ENCODE assay signal across 1 cellular context in genomic region chr6:125791151-125791819, GRCh38.
A peak's percentile ranks its signal among the peaks of the same experiment; 100 is the strongest.
TF ChIP-seq lines count a peak whose summit lies in the region.

No MANE protein-coding gene starts in this region.

TF ChIP-seq in HepG2, 621 proteins besides CTCF, POLR2A, EP300 and RAD21 (continued from another document and continues in another):
- peak; percentile 24 to 72; a peak in 3 of 4 replicates for TF ChIP-seq HMGXB4 (CRISPR knock-in tag; IDR thresholded peaks at IDR 0.05; ENCODE audit: borderline replicate concordance in 1 of 2, low read depth in 1 of 2)
- TF ChIP-seq ZNF12 (CRISPR knock-in tag; IDR thresholded peaks at IDR 0.05), result no peak
- no peak for TF ChIP-seq HNF4G (IDR thresholded peaks at IDR 0.05; ENCODE audit: borderline replicate concordance, low read depth, low read length)
- no peak for TF ChIP-seq HNF4G (CRISPR knock-in tag; IDR thresholded peaks at IDR 0.05; ENCODE audit: borderline replicate concordance, low read depth)
- TF ChIP-seq CSRNP2 (CRISPR knock-in tag; conservative IDR thresholded peaks at IDR 0.05; ENCODE audit: low read depth), result no peak
- TF ChIP-seq SOX6 (IDR thresholded peaks at IDR 0.05), result no peak
- peak; percentile 35; the same call in 1 of the 2 replicates for TF ChIP-seq SOX6 (CRISPR knock-in tag; IDR thresholded peaks at IDR 0.05)
- 0 out of 2 replicates have a peak, but pooled peaks have one; percentile 18 for TF ChIP-seq MEF2D (CRISPR knock-in tag; IDR thresholded peaks at IDR 0.05)
- no peak for TF ChIP-seq HOMEZ (CRISPR knock-in tag; IDR thresholded peaks at IDR 0.05; ENCODE audit: low read depth)
- TF ChIP-seq ZNF572 (CRISPR knock-in tag; IDR thresholded peaks at IDR 0.05), result peak; percentile 61; the same call in 1 of the 2 replicates
- TF ChIP-seq ELF4 (CRISPR knock-in tag; IDR thresholded peaks at IDR 0.05; ENCODE audit: borderline replicate concordance), result no peak
- TF ChIP-seq MLX (CRISPR knock-in tag; IDR thresholded peaks at IDR 0.05), result no peak
- TF ChIP-seq ZNF713 (CRISPR knock-in tag; IDR thresholded peaks at IDR 0.05), result no peak
- TF ChIP-seq ZBTB42 (CRISPR knock-in tag; IDR thresholded peaks at IDR 0.05), result 0 out of 2 replicates have a peak, but pooled peaks have one; percentile 21
- TF ChIP-seq TAF1 (CRISPR knock-in tag; IDR thresholded peaks at IDR 0.05), result no peak
- peak; percentile 19; the same call in 1 of the 2 replicates for TF ChIP-seq SP5 (CRISPR knock-in tag; IDR thresholded peaks at IDR 0.05; ENCODE audit: borderline replicate concordance, low read depth)
- TF ChIP-seq ZBED4 (CRISPR knock-in tag; IDR thresholded peaks at IDR 0.05; ENCODE audit: borderline replicate concordance), result peak; percentile 17; the same call in 1 of the 2 replicates
- no peak for TF ChIP-seq NONO (IDR thresholded peaks at IDR 0.05)
- peak; percentile 28; the same call in 1 of the 2 replicates for TF ChIP-seq NONO (CRISPR knock-in tag; conservative IDR thresholded peaks at IDR 0.05)
- TF ChIP-seq FOXP1 (IDR thresholded peaks at IDR 0.05), result no peak
- TF ChIP-seq FOXP1 (CRISPR knock-in tag; IDR thresholded peaks at IDR 0.05), result no peak
- TF ChIP-seq ZNF552 (CRISPR knock-in tag; IDR thresholded peaks at IDR 0.05; ENCODE audit: borderline replicate concordance), result 0 out of 2 replicates have a peak, but pooled peaks have one; percentile 11
- no peak for TF ChIP-seq GFI1 (CRISPR knock-in tag; IDR thresholded peaks at IDR 0.05; ENCODE audit: borderline replicate concordance)
- peak; percentile 52; the same call in 1 of the 2 replicates for TF ChIP-seq THAP9 (CRISPR knock-in tag; IDR thresholded peaks at IDR 0.05; ENCODE audit: borderline replicate concordance)
- TF ChIP-seq THYN1 (CRISPR knock-in tag; IDR thresholded peaks at IDR 0.05; ENCODE audit: borderline replicate concordance, low read depth), result 0 out of 2 replicates have a peak, but pooled peaks have one; percentile 81
- no peak for TF ChIP-seq HNRNPH1 (optimal IDR thresholded peaks at IDR 0.05; ENCODE audit: low read depth, low read length)
- TF ChIP-seq ZNF724P (CRISPR knock-in tag; IDR thresholded peaks at IDR 0.05; ENCODE audit: borderline replicate concordance), result peak; percentile 27; the same call in 1 of the 2 replicates
- 0 out of 2 replicates have a peak, but pooled peaks have one; percentile 14 for TF ChIP-seq ZNF275 (CRISPR knock-in tag; IDR thresholded peaks at IDR 0.05; ENCODE audit: borderline replicate concordance)
- peak; percentile 52; the same call in 1 of the 2 replicates for TF ChIP-seq PRDM4 (CRISPR knock-in tag; IDR thresholded peaks at IDR 0.05; ENCODE audit: borderline replicate concordance)
- 0 out of 4 replicates have a peak, but pooled peaks of 1 of the 2 experiments have one; percentile 0 for TF ChIP-seq ATF4 (CRISPR knock-in tag; IDR thresholded peaks at IDR 0.05)
- peak; percentile 55 for TF ChIP-seq STAG1 (CRISPR knock-in tag; IDR thresholded peaks at IDR 0.05)
- no peak for TF ChIP-seq PRMT3 (CRISPR knock-in tag; IDR thresholded peaks at IDR 0.05; ENCODE audit: borderline replicate concordance, low read depth)
- no peak for TF ChIP-seq SMARCE1 (IDR thresholded peaks at IDR 0.05; ENCODE audit: borderline replicate concordance)
- 0 out of 2 replicates have a peak, but pooled peaks have one; percentile 34 for TF ChIP-seq SSRP1 (CRISPR knock-in tag; IDR thresholded peaks at IDR 0.05)
- no peak for TF ChIP-seq FOSL1 (CRISPR knock-in tag; IDR thresholded peaks at IDR 0.05; ENCODE audit: borderline replicate concordance)
- TF ChIP-seq SKI (IDR thresholded peaks at IDR 0.05; ENCODE audit: partially characterized antibody), result no peak
- TF ChIP-seq IRF2 (CRISPR knock-in tag; IDR thresholded peaks at IDR 0.05), result 0 out of 2 replicates have a peak, but pooled peaks have one; percentile 10
- peak; percentile 59; the same call in 1 of the 2 replicates for TF ChIP-seq ZGPAT (CRISPR knock-in tag; IDR thresholded peaks at IDR 0.05)
- no peak for TF ChIP-seq TSC22D2 (CRISPR knock-in tag; IDR thresholded peaks at IDR 0.05; ENCODE audit: borderline replicate concordance)
- peak; percentile 80; the same call in 1 of the 2 replicates for TF ChIP-seq ARID2 (CRISPR knock-in tag; IDR thresholded peaks at IDR 0.05; ENCODE audit: borderline replicate concordance)
- no peak; the same call in 1 of the 2 replicates for TF ChIP-seq BORCS8-MEF2B (CRISPR knock-in tag; IDR thresholded peaks at IDR 0.05)
- no peak for TF ChIP-seq NFYB (CRISPR knock-in tag; IDR thresholded peaks at IDR 0.05)
- TF ChIP-seq SNAPC2 (CRISPR knock-in tag; IDR thresholded peaks at IDR 0.05), result peak; percentile 61; the same call in 1 of the 2 replicates
